ENCODE assay signal across 16 cellular contexts in the genomic region with DNA sequence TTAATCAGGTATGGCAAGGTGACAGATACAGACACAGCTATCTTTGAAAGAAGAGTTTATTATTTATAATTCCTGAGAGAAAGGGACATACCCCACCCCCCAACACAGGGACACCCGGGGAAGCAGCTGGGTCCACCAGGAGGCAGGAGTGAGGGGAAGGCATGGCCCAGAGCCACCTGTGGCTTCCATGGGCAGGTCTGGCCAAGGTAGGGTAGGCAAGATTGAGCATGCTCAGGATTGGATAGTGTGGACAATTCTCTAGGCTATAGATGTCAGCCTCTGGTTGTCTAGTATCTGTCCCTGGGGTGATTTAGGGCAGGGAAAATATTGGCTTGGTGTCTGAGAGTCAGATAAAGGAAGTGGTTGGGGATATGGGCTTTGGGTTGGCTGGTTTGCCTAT. TPM values are rescaled to one million over a fixed set of nuclear protein-coding genes. Genes with fewer than 3 reads are reported as not detected.
"Had no signal": no experiment of that assay in that cellular context is flagged by ENCODE, and none has a peak within 500 bp of the region (broad histone marks: within the 10 kb centered on the region; RNA-seq: fewer than 3 reads in every experiment).

No MANE protein-coding gene starts in this region.

- H3K9me3 ChIP-seq: ascending aorta, colonic mucosa, psoas muscle, right lobe of liver, transverse colon had no signal

- H3K4me1 Mint-ChIP-seq: neural crest cell had no signal

- ATAC-seq: psoas muscle; SK-N-SH treated with all-trans-retinoic acid at 6 μM for 48 hours; stimulated activated naive CD8-positive, alpha-beta T cell treated with anti-CD3 and anti-CD28 coated beads, Interleukin-15, Interleukin-2, amounts not matched to agents 100 U/mL and 50 U/mL, for 24 hours had no signal

- DNase-seq: activated CD4-positive, alpha-beta memory T cell treated with anti-CD3 and anti-CD28 coated beads, Interleukin-2, amount 10 ng/mL, durations not matched to agents 7 days and 5 days; activated CD4-positive, alpha-beta T cell treated with anti-CD3 and anti-CD28 coated beads for 4 hours; activated naive CD4-positive, alpha-beta T cell; colonic mucosa; foreskin melanocyte; psoas muscle; right lobe of liver; stimulated activated naive CD8-positive, alpha-beta T cell treated with anti-CD3 and anti-CD28 coated beads, Interleukin-15, Interleukin-2, amounts not matched to agents 100 U/mL and 50 U/mL, for 24 hours; T-helper 1 cell; T1000; transverse colon had no signal

- H3K36me3 ChIP-seq: ascending aorta, colonic mucosa, right lobe of liver, transverse colon had no signal

- H3K4me3 ChIP-seq: ascending aorta, colonic mucosa, psoas muscle, right lobe of liver, transverse colon had no signal

- H3K4me3 Mint-ChIP-seq: activated CD4-positive, alpha-beta memory T cell treated with anti-CD3 and anti-CD28 coated beads, Interleukin-2, amount 10 ng/mL, durations not matched to agents 7 days and 5 days; neural crest cell had no signal

- H3K9me3 Mint-ChIP-seq: activated CD4-positive, alpha-beta memory T cell treated with anti-CD3 and anti-CD28 coated beads, Interleukin-2, amount 10 ng/mL, durations not matched to agents 7 days and 5 days; neural crest cell had no signal

- H3K27ac Mint-ChIP-seq: activated CD4-positive, alpha-beta memory T cell treated with anti-CD3 and anti-CD28 coated beads, Interleukin-2, amount 10 ng/mL, durations not matched to agents 7 days and 5 days had no signal

- H3K4me1 ChIP-seq: ascending aorta, colonic mucosa, right lobe of liver had no signal

- H3K27me3 ChIP-seq: ascending aorta, colonic mucosa, right lobe of liver, transverse colon had no signal

RNA-seq across cellular contexts. Expression of gene SMIM35, which starts 27.5 kb away (rescaled TPM):
- total RNA-seq: ascending aorta, colonic mucosa, lower leg skin, neural crest cell, osteocyte, right lobe of liver, transverse colon had no signal

RNA-seq across cellular contexts. Expression of gene TMPRSS4, which starts 37.4 kb away (rescaled TPM):
- total RNA-seq: ascending aorta, neural crest cell, osteocyte had no signal
